18 cellular contexts compared by ENCODE assay signal in the genomic region with DNA sequence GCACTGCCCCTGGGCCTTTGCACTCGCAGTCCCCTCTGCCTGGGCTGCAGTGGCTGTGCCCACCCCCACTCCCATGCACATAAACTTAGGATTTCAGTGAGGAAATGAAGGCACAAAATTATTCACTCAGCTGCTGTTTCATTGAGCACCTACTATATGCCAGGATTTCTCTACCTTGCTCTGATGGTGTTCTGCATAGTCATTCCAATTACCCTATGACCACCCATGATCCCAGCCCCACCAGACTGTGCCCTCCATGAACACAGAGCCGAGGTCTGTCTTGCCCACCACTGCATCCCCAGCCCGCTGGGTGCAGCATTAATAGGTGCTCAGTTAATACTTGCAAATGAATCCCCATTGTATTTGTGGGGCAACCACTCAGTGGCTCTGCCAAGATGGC. TPM values are rescaled to one million over a fixed set of nuclear protein-coding genes. Genes with fewer than 3 reads are reported as not detected.
DNase-seq lines count a peak whose midpoint lies in the region; ATAC-seq and TF ChIP-seq lines count a peak whose summit lies in the region.
"Had no signal": no experiment of that assay in that cellular context is flagged by ENCODE, and none has a peak within 500 bp of the region (broad histone marks: within the 10 kb centered on the region; RNA-seq: fewer than 3 reads in every experiment).

No MANE protein-coding gene starts in this region.

- H3K4me1 Mint-ChIP-seq in natural killer cell treated with Interleukin-12 subunit alpha and Interleukin-12 subunit beta and Interleukin-15 and Interleukin-18, amount 100 ng/mL, for 72 hours (ENCODE audit: low read depth in 2 of 2) = peaks cover 48 to 60% of the 10 kb centered on the region in 2 donors
- H3K4me1 Mint-ChIP-seq in natural killer cell = peaks cover 47 to 79% of the 10 kb centered on the region in 2 donors
- H3K4me1 Mint-ChIP-seq in activated B cell treated with CpG ODN at 0.5 μM for 24 hours = peaks cover 57% of the 10 kb centered on the region
- H3K4me1 Mint-ChIP-seq in naive thymus-derived CD4-positive, alpha-beta T cell = peaks cover 45 to 84% (median 79%) of the 10 kb centered on the region in 7 donors

- CTCF ChIA-PET in activated B cell treated with CpG ODN at 0.5 μM for 24 hours (lab: Charles Lee) = interaction anchor here (0.8 kb wide), 1 partner anchor 11 kb away, joined by 3 read pairs; no protein-coding TSS in a partner anchor
- CTCF ChIA-PET in naive thymus-derived CD4-positive, alpha-beta T cell (lab: Charles Lee) = interaction anchor here (0.6 kb wide), 1 partner anchor 1185 kb away, joined by 3 read pairs; no protein-coding TSS in a partner anchor

- TF ChIP-seq EP300 in sigmoid colon (IDR thresholded peaks at IDR 0.05) = no peak

- intact Hi-C loops in natural killer cell (cut with micrococcal nuclease) (no loop called here), activated B cell treated with CpG ODN at 0.5 μM for 24 hours (cut with micrococcal nuclease) (no loop called here), left ventricle myocardium inferior (cut with micrococcal nuclease) (no loop called here), sigmoid colon (cut with DNase I) (no loop called here)
- intact Hi-C loops in naive thymus-derived CD4-positive, alpha-beta T cell (cut with micrococcal nuclease) = no loop called here

- no peaks in the 10 kb centered on the region for H3K9me3 Mint-ChIP-seq in natural killer cell treated with Interleukin-12 subunit alpha and Interleukin-12 subunit beta and Interleukin-15 and Interleukin-18, amount 100 ng/mL, for 72 hours
- no peaks in the 10 kb centered on the region for H3K9me3 Mint-ChIP-seq in natural killer cell
- H3K9me3 Mint-ChIP-seq in activated B cell treated with CpG ODN at 0.5 μM for 24 hours = peaks cover 6% of the 10 kb centered on the region
- peaks cover 0 to 4% (median 0%) of the 10 kb centered on the region in 11 donors for H3K9me3 Mint-ChIP-seq in naive thymus-derived CD4-positive, alpha-beta T cell

- POLR2A ChIA-PET in activated B cell treated with CpG ODN at 0.5 μM for 24 hours (lab: Charles Lee) = interaction anchor here (0.8 kb wide), 1 partner anchor 49 kb away, joined by 3 read pairs; a partner anchor contains a TSS
- POLR2A ChIA-PET in naive thymus-derived CD4-positive, alpha-beta T cell (lab: Charles Lee) = interaction anchor here (0.5 to 1.5 kb wide), 5 partner anchors 10 to 139 kb away, joined by 3 to 5 read pairs (median 3); a partner anchor contains a TSS

- no peak for ATAC-seq in natural killer cell treated with Interleukin-12 subunit alpha and Interleukin-12 subunit beta and Interleukin-15 and Interleukin-18, amount 100 ng/mL, for 72 hours
- ATAC-seq in natural killer cell (no peak), activated B cell treated with CpG ODN at 0.5 μM for 24 hours (ENCODE audit: low read depth) (no peak)
- no peak for ATAC-seq in naive thymus-derived CD4-positive, alpha-beta T cell
- ATAC-seq: HepG2 had no signal

- no peak for TF ChIP-seq CTCF in natural killer cell (IDR thresholded peaks at IDR 0.05)
- no peak for TF ChIP-seq CTCF in activated B cell treated with CpG ODN at 0.5 μM for 24 hours (IDR thresholded peaks at IDR 0.05)
- TF ChIP-seq CTCF in left ventricle myocardium inferior (IDR thresholded peaks at IDR 0.05; ENCODE audit: borderline replicate concordance) = no peak
- no peak for TF ChIP-seq CTCF in sigmoid colon (IDR thresholded peaks at IDR 0.05)

- TF ChIP-seq POLR2A in sigmoid colon (IDR thresholded peaks at IDR 0.05) = no peak

- H3K27ac ChIP-seq in naive thymus-derived CD4-positive, alpha-beta T cell (ENCODE audit: low read depth, low read length) = no peak overlapping the region
- H3K27ac ChIP-seq in left ventricle myocardium inferior (replicated peaks) (no peak overlapping the region), caudate nucleus (ENCODE audit: low read depth, low read length) (no peak overlapping the region), sigmoid colon (no peak overlapping the region)

- H3K4me3 ChIP-seq in naive thymus-derived CD4-positive, alpha-beta T cell (ENCODE audit: low read length) = no peak overlapping the region
- H3K4me3 ChIP-seq in left ventricle myocardium inferior (no peak overlapping the region), sigmoid colon (no peak overlapping the region)

- H3K27me3 Mint-ChIP-seq in natural killer cell treated with Interleukin-12 subunit alpha and Interleukin-12 subunit beta and Interleukin-15 and Interleukin-18, amount 100 ng/mL, for 72 hours = no peaks in the 10 kb centered on the region
- H3K27me3 Mint-ChIP-seq in natural killer cell (ENCODE audit: low read depth in 2 of 2) = no peaks in the 10 kb centered on the region
- no peaks in the 10 kb centered on the region for H3K27me3 Mint-ChIP-seq in activated B cell treated with CpG ODN at 0.5 μM for 24 hours
- no peaks in the 10 kb centered on the region for H3K27me3 Mint-ChIP-seq in naive thymus-derived CD4-positive, alpha-beta T cell

- no peaks in the 10 kb centered on the region for H3K9me3 ChIP-seq in naive thymus-derived CD4-positive, alpha-beta T cell (ENCODE audit: control insufficient read depth in 2 of 3, low read length in 3 of 3)
- H3K9me3 ChIP-seq in left ventricle myocardium inferior (replicated peaks) (peaks cover 4% of the 10 kb centered on the region), sigmoid colon (peaks cover 0 to 2% (median 0%) of the 10 kb centered on the region in 4 donors)

- peaks cover 10% of the 10 kb centered on the region for H3K36me3 Mint-ChIP-seq in natural killer cell treated with Interleukin-12 subunit alpha and Interleukin-12 subunit beta and Interleukin-15 and Interleukin-18, amount 100 ng/mL, for 72 hours
- H3K36me3 Mint-ChIP-seq in natural killer cell (peaks cover 16% of the 10 kb centered on the region), activated B cell treated with CpG ODN at 0.5 μM for 24 hours (ENCODE audit: low read depth) (peaks cover 86% of the 10 kb centered on the region)
- H3K36me3 Mint-ChIP-seq in naive thymus-derived CD4-positive, alpha-beta T cell = peaks cover 22 to 66% (median 46%) of the 10 kb centered on the region in 5 donors

- peaks cover 31 to 95% (median 38%) of the 10 kb centered on the region in 3 experiments for H3K36me3 ChIP-seq in naive thymus-derived CD4-positive, alpha-beta T cell (ENCODE audit: control insufficient read depth in 2 of 3, insufficient read depth in 3 of 3, low read length in 3 of 3)
- H3K36me3 ChIP-seq in left ventricle myocardium inferior = no peaks in the 10 kb centered on the region
- no peaks in the 10 kb centered on the region for H3K36me3 ChIP-seq in sigmoid colon

- no peak for DNase-seq in natural killer cell treated with Interleukin-12 subunit alpha and Interleukin-12 subunit beta and Interleukin-15 and Interleukin-18, amount 100 ng/mL, for 72 hours (ENCODE audit: low spot score)
- DNase-seq in natural killer cell (no peak), activated B cell treated with CpG ODN at 0.5 μM for 24 hours (no peak), left ventricle myocardium inferior (no peak), caudate nucleus (lab: John Stamatoyannopoulos, UW) (no peak), sigmoid colon (no peak)
- no peak for DNase-seq in naive thymus-derived CD4-positive, alpha-beta T cell
- DNase-seq: ACHN, COR-L47, DMS153, EL, H7, Karpas-422, MM.1S, NCI-H1105 treated with DMSO at 0.1 percent for 48 hours, NCI-H187, NCI-H446 had no signal

- peak overlapping the region; percentile 36 to 65 for H3K27ac Mint-ChIP-seq in natural killer cell treated with Interleukin-12 subunit alpha and Interleukin-12 subunit beta and Interleukin-15 and Interleukin-18, amount 100 ng/mL, for 72 hours
- H3K27ac Mint-ChIP-seq in natural killer cell = no peak overlapping the region
- peak overlapping the region; percentile 16 for H3K27ac Mint-ChIP-seq in activated B cell treated with CpG ODN at 0.5 μM for 24 hours
- H3K27ac Mint-ChIP-seq in naive thymus-derived CD4-positive, alpha-beta T cell = peak overlapping the region in 8 of 9 donors; percentile 14 to 87 (median 52)

- no peak overlapping the region for H3K4me3 Mint-ChIP-seq in natural killer cell treated with Interleukin-12 subunit alpha and Interleukin-12 subunit beta and Interleukin-15 and Interleukin-18, amount 100 ng/mL, for 72 hours
- H3K4me3 Mint-ChIP-seq in natural killer cell (no peak overlapping the region), activated B cell treated with CpG ODN at 0.5 μM for 24 hours (no peak overlapping the region)
- peak overlapping the region in 1 of 10 donors; percentile 12 for H3K4me3 Mint-ChIP-seq in naive thymus-derived CD4-positive, alpha-beta T cell

- H3K27me3 ChIP-seq in naive thymus-derived CD4-positive, alpha-beta T cell (ENCODE audit: control insufficient read depth in 2 of 2, insufficient read depth in 2 of 2, low read length in 2 of 2) = no peaks in the 10 kb centered on the region
- H3K27me3 ChIP-seq in left ventricle myocardium inferior (ENCODE audit: low read depth) (peaks cover 73% of the 10 kb centered on the region), sigmoid colon (peaks cover 0 to 14% (median 13%) of the 10 kb centered on the region in 3 donors)

- 69 to 87% methylated on average over 3 of the region's 3 CpGs for WGBS in sigmoid colon, 2 donors

- peaks cover 16 to 26% of the 10 kb centered on the region in 2 donors for H3K4me1 ChIP-seq in naive thymus-derived CD4-positive, alpha-beta T cell (ENCODE audit: control insufficient read depth in 2 of 2, insufficient read depth in 2 of 2, low read length in 2 of 2)
- H3K4me1 ChIP-seq in left ventricle myocardium inferior (no peaks in the 10 kb centered on the region), sigmoid colon (no peaks in the 10 kb centered on the region)

RNA-seq across cellular contexts. Expression of a gene that starts 10.9 kb away (rescaled TPM):
- total RNA-seq in natural killer cell treated with Interleukin-12 subunit alpha and Interleukin-12 subunit beta and Interleukin-15 and Interleukin-18, amount 100 ng/mL, for 72 hours = 10 to 100 TPM; 36.0 to 41.1 TPM
- total RNA-seq in natural killer cell (100 to 1,000 TPM; 219 to 260 (median 249) TPM), activated B cell treated with CpG ODN at 0.5 μM for 24 hours (37.2 and 40.3 TPM in 2 replicates), left ventricle myocardium inferior (4.8 TPM), sigmoid colon (10 to 100 TPM in 1 of 4 donors, 1 to 10 TPM in 3; 6.1 to 22.0 (median 8.0) TPM)
- 100 to 1,000 TPM; 123 to 227 (median 214) TPM for total RNA-seq in naive thymus-derived CD4-positive, alpha-beta T cell
- polyA plus RNA-seq in naive thymus-derived CD4-positive, alpha-beta T cell = 10 to 100 TPM; 49.5 to 71.1 TPM
- polyA plus RNA-seq in sigmoid colon = 10 to 100 TPM in 1 of 3 donors, 1 to 10 TPM in 2; 4.2 to 18.8 (median 5.1) TPM
- total RNA-seq: H7, HepG2 had no signal
- polyA plus RNA-seq: HepG2 had no signal

RNA-seq across cellular contexts. Expression of a gene that starts 49.1 kb away (rescaled TPM):
- 1,000 to 10,000 TPM in 1 of 2 donors, 100 to 1,000 TPM in 1; 666 to 1,078 TPM for total RNA-seq in natural killer cell treated with Interleukin-12 subunit alpha and Interleukin-12 subunit beta and Interleukin-15 and Interleukin-18, amount 100 ng/mL, for 72 hours
- 100 to 1,000 TPM; 647 to 744 (median 741) TPM for total RNA-seq in natural killer cell
- total RNA-seq in activated B cell treated with CpG ODN at 0.5 μM for 24 hours = 518 and 557 TPM in 2 replicates
- total RNA-seq in naive thymus-derived CD4-positive, alpha-beta T cell = 100 to 1,000 TPM; 263 to 886 (median 301) TPM
- 100 to 1,000 TPM; 838 to 852 TPM for polyA plus RNA-seq in naive thymus-derived CD4-positive, alpha-beta T cell
- total RNA-seq in left ventricle myocardium inferior = 1.8 TPM
- total RNA-seq in sigmoid colon = 1 to 10 TPM; 3.0 to 8.0 (median 5.0) TPM
- 100 to 1,000 TPM in 1 of 3 donors, 10 to 100 TPM in 2; 14.8 to 138 (median 17.4) TPM for polyA plus RNA-seq in sigmoid colon
- total RNA-seq: HepG2 had no signal

Comparison
In these comparisons a context has a peak if more than half of its experiments do, and no peak if none do; other contexts are left out.
1. H3K27ac Mint-ChIP-seq: peak in natural killer cell treated with Interleukin-12 subunit alpha and Interleukin-12 subunit beta and Interleukin-15 and Interleukin-18, amount 100 ng/mL, for 72 hours (2 of 2), activated B cell treated with CpG ODN at 0.5 μM for 24 hours (single experiment) and naive thymus-derived CD4-positive, alpha-beta T cell (8 of 9); none in natural killer cell (0 of 2).
2. RNA of a gene that starts 49.1 kb away (total RNA-seq): 666 to 1,078 TPM in natural killer cell treated with Interleukin-12 subunit alpha and Interleukin-12 subunit beta and Interleukin-15 and Interleukin-18, amount 100 ng/mL, for 72 hours, 647 to 744 TPM in natural killer cell, 518 to 557 TPM in activated B cell treated with CpG ODN at 0.5 μM for 24 hours and 263 to 886 TPM in naive thymus-derived CD4-positive, alpha-beta T cell; 3.0 to 8.0 TPM in sigmoid colon and 1.8 TPM in left ventricle myocardium inferior (single experiment); every median in the first group is over 10 times any median in the second.